1 cellular context compared by ENCODE assay signal in genomic region chr1:59317343-59317742, GRCh38.
TF ChIP-seq lines count a peak whose summit lies in the region.

No MANE protein-coding gene starts in this region.

TF ChIP-seq in IMR-90, 13 proteins besides CTCF, POLR2A, EP300 and RAD21:
- TF ChIP-seq RFX5 (IDR thresholded peaks at IDR 0.05; ENCODE audit: low read depth, low read length): no peak
- TF ChIP-seq RCOR1 (IDR thresholded peaks at IDR 0.05; ENCODE audit: insufficient replicate concordance, low read length): no peak
